ENCODE assay signal across 18 cellular contexts in genomic region chr15:61879219-61879618, GRCh38.
A peak's percentile ranks its signal among the peaks of the same experiment; 100 is the strongest.
DNase-seq lines count a peak whose midpoint lies in the region; ATAC-seq and TF ChIP-seq lines count a peak whose summit lies in the region.
"Had no signal": no experiment of that assay in that cellular context is flagged by ENCODE, and none has a peak within 500 bp of the region (broad histone marks: within the 10 kb centered on the region; RNA-seq: fewer than 3 reads in every experiment).

No MANE protein-coding gene starts in this region.

- H3K4me1 ChIP-seq in BE2C (no peaks in the 10 kb centered on the region; the same call in 1 of the 2 replicates), lower lobe of right lung (no peaks in the 10 kb centered on the region)
- H3K4me1 ChIP-seq: body of pancreas, upper lobe of right lung had no signal

- H3K36me3 ChIP-seq in BE2C (peaks cover 3% of the 10 kb centered on the region; the same call in 1 of the 2 replicates), lower lobe of right lung (peaks cover 83% of the 10 kb centered on the region)

- no peak overlapping the region for H3K4me3 ChIP-seq in BE2C (ENCODE audit: low read depth, low read length)
- H3K4me3 ChIP-seq in lower lobe of right lung = no peak overlapping the region
- H3K4me3 ChIP-seq: body of pancreas, upper lobe of right lung had no signal

- H3K27ac ChIP-seq in lower lobe of right lung = no peak overlapping the region
- H3K27ac ChIP-seq: body of pancreas, upper lobe of right lung had no signal

- intact Hi-C loops in lower lobe of right lung (cut with DNase I) = no loop called here

- no peaks in the 10 kb centered on the region for H3K9me3 ChIP-seq in BE2C
- H3K9me3 ChIP-seq in lower lobe of right lung = no peaks in the 10 kb centered on the region
- H3K9me3 ChIP-seq: body of pancreas, upper lobe of right lung had no signal

- DNase-seq in DMS79 treated with DMSO at 0.1 percent for 48 hours (lab: John Stamatoyannopoulos, UW) (peak; percentile 73), NCI-H2081 (lab: John Stamatoyannopoulos, UW) (peak; percentile 56 to 90), astrocyte of the hippocampus (ENCODE audit: low read depth, low spot score) (peak; percentile 49), left lobe of liver (ENCODE audit: low spot score) (peak; percentile 51), BE2C (no peak), islet precursor cell (no peak), lower lobe of right lung (no peak)
- DNase-seq: activated gamma-delta T cell treated with Interleukin-2 at 50 U/mL for 16 hours, DMS53, GOT3, MM.1S, NCI-H524, T-helper 1 cell, upper lobe of right lung had no signal

- H3K27me3 ChIP-seq in BE2C (no peaks in the 10 kb centered on the region), lower lobe of right lung (ENCODE audit: low read depth) (no peaks in the 10 kb centered on the region)
- H3K27me3 ChIP-seq: body of pancreas, upper lobe of right lung had no signal

- TF ChIP-seq CTCF in BE2C (IDR thresholded peaks at IDR 0.05; ENCODE audit: low read depth, low read length) (no peak), lower lobe of right lung (IDR thresholded peaks at IDR 0.05) (no peak)

- peak; percentile 79 for ATAC-seq in left lobe of liver
- no peak for ATAC-seq in GM18867 (IDR thresholded peaks at IDR 0.05; ENCODE audit: unreplicated experiment)
- no peak for ATAC-seq in lower lobe of right lung
- ATAC-seq: body of pancreas; stimulated activated effector memory CD8-positive, alpha-beta T cell treated with anti-CD3 and anti-CD28 coated beads, Interleukin-12 subunit alpha, Interleukin-12 subunit beta, amount 100 ng/mL, for 72 hours; upper lobe of right lung; WTC11 had no signal

Comparison
In these comparisons a context has a peak if more than half of its experiments do, and no peak if none do; other contexts are left out.
1. DNase-seq: peak in DMS79 treated with DMSO at 0.1 percent for 48 hours (single experiment), NCI-H2081 (2 of 2), astrocyte of the hippocampus (single experiment) and left lobe of liver (single experiment); none in BE2C (single experiment), islet precursor cell (single experiment) and lower lobe of right lung (single experiment).